ENCODE assay signal across 8 cellular contexts in genomic region chr9:68584110-68585033, GRCh38. TPM values are rescaled to one million over a fixed set of nuclear protein-coding genes. Genes with fewer than 3 reads are reported as not detected.
A peak's percentile ranks its signal among the peaks of the same experiment; 100 is the strongest.
DNase-seq lines count a peak whose midpoint lies in the region; ATAC-seq and TF ChIP-seq lines count a peak whose summit lies in the region.

No MANE protein-coding gene starts in this region.

- H3K4me1 ChIP-seq in BE2C, result no peaks in the 10 kb centered on the region

- H3K9me3 ChIP-seq in BE2C, result no peaks in the 10 kb centered on the region

- peak; percentile 100 for TF ChIP-seq CTCF in BE2C (IDR thresholded peaks at IDR 0.05; ENCODE audit: low read depth, low read length)

- no peak overlapping the region for H3K4me3 ChIP-seq in BE2C (ENCODE audit: low read depth, low read length)

- no peaks in the 10 kb centered on the region; the same call in 1 of the 2 replicates for H3K27me3 ChIP-seq in BE2C

- peak; percentile 95 for ATAC-seq in GM19023 (IDR thresholded peaks at IDR 0.05; ENCODE audit: unreplicated experiment)
- peak; percentile 96 for ATAC-seq in HG03196 (IDR thresholded peaks at IDR 0.05; ENCODE audit: unreplicated experiment)
- ATAC-seq in left lobe of liver, result peak; percentile 100

- peak; percentile 86 for DNase-seq in BE2C
- DNase-seq in NCI-H345 (lab: John Stamatoyannopoulos, UW), result peak; percentile 80
- DNase-seq in activated CD4-positive, alpha-beta T cell treated with anti-CD3 and anti-CD28 coated beads for 1 hour, result peak; percentile 65
- peak; percentile 83 for DNase-seq in cerebellum (ENCODE audit: low spot score)
- DNase-seq in left lobe of liver (ENCODE audit: low spot score), result peak; percentile 81
- peak; percentile 68 to 70 for DNase-seq in stimulated activated CD4-positive, alpha-beta T cell treated with anti-CD3 and anti-CD28 coated beads, Interleukin-4, amount 100 ng/mL, for 4 hours

- H3K36me3 ChIP-seq in BE2C, result no peaks in the 10 kb centered on the region

RNA-seq across cellular contexts. Expression of gene TMEM252, which starts 43.7 kb away (rescaled TPM):
- polyA plus RNA-seq in BE2C (2012; ENCODE audit: insufficient read depth, insufficient read length, low read depth), result not detected
- not detected for total RNA-seq in cerebellum
- not detected for total RNA-seq in left lobe of liver
